8 cellular contexts compared by ENCODE assay signal in the genomic region with DNA sequence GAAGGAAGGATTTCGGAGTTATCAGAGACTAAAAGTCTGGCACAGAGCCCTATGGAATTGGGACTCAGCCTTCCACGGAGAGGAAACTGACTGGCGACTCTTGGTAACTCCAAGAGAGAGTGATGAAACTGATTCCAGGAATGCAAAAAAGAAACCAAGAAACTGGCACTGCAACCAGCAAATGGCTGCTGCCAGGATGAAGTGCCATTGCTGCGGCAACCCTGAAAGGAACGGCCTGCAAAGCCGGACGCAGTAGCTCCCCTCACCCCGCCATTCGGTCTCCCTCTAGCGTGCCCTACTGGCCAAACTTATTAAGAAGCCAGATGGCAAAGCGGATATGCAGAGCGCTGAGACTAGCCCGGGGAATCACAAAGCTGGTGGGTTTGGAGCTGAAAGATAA.
DNase-seq lines count a peak whose midpoint lies in the region; ATAC-seq and TF ChIP-seq lines count a peak whose summit lies in the region.

No MANE protein-coding gene starts in this region.

- H3K4me1 ChIP-seq in right atrium auricular region: peaks cover 0 to 6% of the 10 kb centered on the region in 2 donors
- no peaks in the 10 kb centered on the region for H3K4me1 ChIP-seq in uterus

- TF ChIP-seq POLR2A in uterus (IDR thresholded peaks at IDR 0.05): no peak

- ATAC-seq in GM21528 (IDR thresholded peaks at IDR 0.05; ENCODE audit: low FRiP score, unreplicated experiment): peak; percentile 69

- H3K9me3 ChIP-seq in right atrium auricular region: no peaks in the 10 kb centered on the region
- H3K9me3 ChIP-seq in uterus: no peaks in the 10 kb centered on the region

- intact Hi-C loops in uterus (cut with DNase I; ENCODE audit: low total_unique reads): no loop called here

- no peak for DNase-seq in GM10266 (ENCODE audit: extremely low spot score)
- DNase-seq in HuH-7 (ENCODE audit: low spot score): peak; percentile 39
- peak; percentile 2 to 92 (median 80) for DNase-seq in anterior cingulate cortex (lab: John Stamatoyannopoulos, UW)
- DNase-seq in right atrium auricular region (ENCODE audit: low spot score): peak; percentile 76
- DNase-seq in pulmonary artery endothelial cell (ENCODE audit: low read depth, low spot score): peak; percentile 37
- DNase-seq in uterus: no peak
- DNase-seq in stimulated activated CD4-positive, alpha-beta T cell treated with anti-CD3 and anti-CD28 coated beads, Interleukin-4, amount 100 ng/mL, for 24 hours: no peak

- H3K4me3 ChIP-seq in right atrium auricular region: peak overlapping the region; percentile 26 to 30
- H3K4me3 ChIP-seq in uterus: no peak overlapping the region

- H3K27ac ChIP-seq in right atrium auricular region (no peak overlapping the region), uterus (no peak overlapping the region)

- H3K27me3 ChIP-seq in right atrium auricular region: no peaks in the 10 kb centered on the region
- H3K27me3 ChIP-seq in uterus: no peaks in the 10 kb centered on the region

- TF ChIP-seq CTCF in GM10266 (IDR thresholded peaks at IDR 0.05; ENCODE audit: control insufficient read depth, insufficient read depth, low read depth, missing control alignments): peak; percentile 61
- TF ChIP-seq CTCF in right atrium auricular region (IDR thresholded peaks at IDR 0.05): peak; percentile 31 to 78
- no peak for TF ChIP-seq CTCF in uterus (IDR thresholded peaks at IDR 0.05)

- H3K36me3 ChIP-seq in right atrium auricular region (no peaks in the 10 kb centered on the region), uterus (no peaks in the 10 kb centered on the region)

Comparison
In these comparisons a context has a peak if more than half of its experiments do, and no peak if none do; other contexts are left out.
1. DNase-seq: peak in HuH-7 (single experiment), anterior cingulate cortex (58 of 58), right atrium auricular region (single experiment) and pulmonary artery endothelial cell (single experiment); none in GM10266 (single experiment), uterus (0 of 2) and stimulated activated CD4-positive, alpha-beta T cell treated with anti-CD3 and anti-CD28 coated beads, Interleukin-4, amount 100 ng/mL, for 24 hours (single experiment).
2. CTCF ChIP-seq: peak in GM10266 (single experiment) and right atrium auricular region (2 of 2); none in uterus (0 of 4).
3. H3K4me3 ChIP-seq: peak in right atrium auricular region (2 of 2); none in uterus (0 of 2).